ENCODE assay signal across 12 cellular contexts in the genomic region with DNA sequence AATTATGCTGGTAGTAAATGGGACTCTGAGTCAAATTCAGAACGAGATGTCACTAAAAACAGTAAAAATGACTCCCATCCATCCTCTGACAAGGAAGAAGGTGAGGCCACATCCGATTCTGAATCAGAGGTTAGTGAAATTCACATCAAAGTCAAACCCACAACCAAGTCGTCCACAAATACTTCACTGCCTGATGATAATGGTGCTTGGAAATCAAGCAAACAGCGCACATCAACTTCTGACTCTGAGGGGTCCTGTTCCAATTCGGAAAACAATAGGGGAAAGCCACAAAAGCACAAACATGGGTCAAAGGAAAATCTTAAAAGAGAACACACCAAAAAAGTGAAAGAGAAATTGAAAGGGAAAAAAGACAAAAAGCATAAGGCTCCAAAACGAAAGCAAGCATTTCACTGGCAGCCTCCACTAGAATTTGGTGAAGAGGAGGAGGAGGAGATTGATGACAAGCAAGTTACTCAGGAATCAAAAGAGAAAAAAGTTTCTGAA. TPM values are rescaled to one million over a fixed set of nuclear protein-coding genes. Genes with fewer than 3 reads are reported as not detected.
DNase-seq lines count a peak whose midpoint lies in the region; ATAC-seq and TF ChIP-seq lines count a peak whose summit lies in the region.
"Had no signal": no experiment of that assay in that cellular context is flagged by ENCODE, and none has a peak within 500 bp of the region (broad histone marks: within the 10 kb centered on the region; RNA-seq: fewer than 3 reads in every experiment).

No MANE protein-coding gene starts in this region.

- CTCF ChIA-PET in activated naive CD4-positive, alpha-beta T cell treated with anti-CD3 and anti-CD28 coated beads, Interleukin-2, amount 10 ng/mL, durations not matched to agents 7 days and 5 days (lab: Charles Lee), result no interaction called here

- H3K4me3 ChIP-seq in GM06990 (replicated peaks; ENCODE audit: low read depth, low read length), result peak overlapping the region; percentile 47
- no peak overlapping the region for H3K4me3 ChIP-seq in tibial artery

- ATAC-seq in HG02884 (IDR thresholded peaks at IDR 0.05; ENCODE audit: unreplicated experiment), result peak; percentile 48
- ATAC-seq in natural killer cell treated with Interleukin-12 subunit alpha and Interleukin-12 subunit beta and Interleukin-15 and Interleukin-18, amount 100 ng/mL, for 72 hours, result peak; percentile 76 to 86
- ATAC-seq in HG03135 (IDR thresholded peaks at IDR 0.05; ENCODE audit: unreplicated experiment), result no peak

- no peak for TF ChIP-seq CTCF in GM06990 (IDR thresholded peaks at IDR 0.05; ENCODE audit: insufficient read depth, low read length, poor library complexity, severe bottlenecking)
- TF ChIP-seq CTCF in tibial artery (IDR thresholded peaks at IDR 0.05), result no peak

- no peaks in the 10 kb centered on the region for H3K27me3 Mint-ChIP-seq in activated naive CD4-positive, alpha-beta T cell treated with anti-CD3 and anti-CD28 coated beads, Interleukin-2, amount 10 ng/mL, durations not matched to agents 7 days and 5 days
- H3K27me3 Mint-ChIP-seq in natural killer cell treated with Interleukin-12 subunit alpha and Interleukin-12 subunit beta and Interleukin-15 and Interleukin-18, amount 100 ng/mL, for 72 hours, result no peaks in the 10 kb centered on the region
- H3K27me3 Mint-ChIP-seq: activated naive CD4-positive, alpha-beta T cell treated with anti-CD3 and anti-CD28 coated beads, Interleukin-2, amount 50 U/mL, for 24 hours had no signal

- H3K4me1 ChIP-seq in tibial artery, result peaks cover 0 to 7% (median 0%) of the 10 kb centered on the region in 4 donors

- no peak overlapping the region for H3K27ac Mint-ChIP-seq in activated naive CD4-positive, alpha-beta T cell treated with anti-CD3 and anti-CD28 coated beads, Interleukin-2, amount 10 ng/mL, durations not matched to agents 7 days and 5 days
- H3K27ac Mint-ChIP-seq in natural killer cell treated with Interleukin-12 subunit alpha and Interleukin-12 subunit beta and Interleukin-15 and Interleukin-18, amount 100 ng/mL, for 72 hours, result no peak overlapping the region
- H3K27ac Mint-ChIP-seq: activated naive CD4-positive, alpha-beta T cell treated with anti-CD3 and anti-CD28 coated beads, Interleukin-2, amount 50 U/mL, for 24 hours; nephron had no signal

- DNase-seq in GM06990 (ENCODE audit: extremely low read depth, insufficient read length) (no peak), tibial artery (no peak), substantia nigra (lab: John Stamatoyannopoulos, UW) (no peak), NCI-H1092 (lab: John Stamatoyannopoulos, UW) (no peak)
- peak; percentile 62 for DNase-seq in activated naive CD4-positive, alpha-beta T cell treated with anti-CD3 and anti-CD28 coated beads, Interleukin-2, amount 10 ng/mL, durations not matched to agents 7 days and 5 days
- no peak for DNase-seq in natural killer cell treated with Interleukin-12 subunit alpha and Interleukin-12 subunit beta and Interleukin-15 and Interleukin-18, amount 100 ng/mL, for 72 hours (ENCODE audit: low spot score)
- DNase-seq: NCI-H1105 had no signal

- H3K27me3 ChIP-seq in GM06990 (replicated peaks; ENCODE audit: control insufficient read depth, insufficient read depth, low read length) (no peaks in the 10 kb centered on the region), tibial artery (no peaks in the 10 kb centered on the region)

- H3K4me1 Mint-ChIP-seq in activated naive CD4-positive, alpha-beta T cell treated with anti-CD3 and anti-CD28 coated beads, Interleukin-2, amount 10 ng/mL, durations not matched to agents 7 days and 5 days, result peaks cover 20% of the 10 kb centered on the region
- H3K4me1 Mint-ChIP-seq in natural killer cell treated with Interleukin-12 subunit alpha and Interleukin-12 subunit beta and Interleukin-15 and Interleukin-18, amount 100 ng/mL, for 72 hours (ENCODE audit: low read depth in 2 of 2), result peaks cover 11 to 15% of the 10 kb centered on the region in 2 donors
- H3K4me1 Mint-ChIP-seq: nephron had no signal

- no peaks in the 10 kb centered on the region for H3K9me3 ChIP-seq in tibial artery

- no peaks in the 10 kb centered on the region for H3K9me3 Mint-ChIP-seq in activated naive CD4-positive, alpha-beta T cell treated with anti-CD3 and anti-CD28 coated beads, Interleukin-2, amount 10 ng/mL, durations not matched to agents 7 days and 5 days
- no peaks in the 10 kb centered on the region for H3K9me3 Mint-ChIP-seq in natural killer cell treated with Interleukin-12 subunit alpha and Interleukin-12 subunit beta and Interleukin-15 and Interleukin-18, amount 100 ng/mL, for 72 hours
- H3K9me3 Mint-ChIP-seq: activated naive CD4-positive, alpha-beta T cell treated with anti-CD3 and anti-CD28 coated beads, Interleukin-2, amount 50 U/mL, for 24 hours; nephron had no signal

- H3K27ac ChIP-seq in tibial artery, result no peak overlapping the region
- H3K27ac ChIP-seq in substantia nigra (ENCODE audit: low read depth, low read length, poor library complexity, severe bottlenecking), result no peak overlapping the region

- intact Hi-C loops in tibial artery (cut with DNase I; ENCODE audit: low total_unique reads), result no loop called here

- H3K36me3 Mint-ChIP-seq in activated naive CD4-positive, alpha-beta T cell treated with anti-CD3 and anti-CD28 coated beads, Interleukin-2, amount 10 ng/mL, durations not matched to agents 7 days and 5 days, result peaks cover 37% of the 10 kb centered on the region
- peaks cover 21% of the 10 kb centered on the region for H3K36me3 Mint-ChIP-seq in natural killer cell treated with Interleukin-12 subunit alpha and Interleukin-12 subunit beta and Interleukin-15 and Interleukin-18, amount 100 ng/mL, for 72 hours

- H3K36me3 ChIP-seq in GM06990 (ENCODE audit: control insufficient read depth, insufficient read depth, low read length) (peaks cover 16% of the 10 kb centered on the region), tibial artery (peaks cover 83 to 97% (median 88%) of the 10 kb centered on the region in 3 donors)

- no peak overlapping the region for H3K4me3 Mint-ChIP-seq in activated naive CD4-positive, alpha-beta T cell treated with anti-CD3 and anti-CD28 coated beads, Interleukin-2, amount 10 ng/mL, durations not matched to agents 7 days and 5 days
- no peak overlapping the region for H3K4me3 Mint-ChIP-seq in natural killer cell treated with Interleukin-12 subunit alpha and Interleukin-12 subunit beta and Interleukin-15 and Interleukin-18, amount 100 ng/mL, for 72 hours
- H3K4me3 Mint-ChIP-seq: activated naive CD4-positive, alpha-beta T cell treated with anti-CD3 and anti-CD28 coated beads, Interleukin-2, amount 50 U/mL, for 24 hours; nephron had no signal

RNA-seq across cellular contexts. Expression of gene ZBTB47, which starts 15.1 kb away (rescaled TPM):
- total RNA-seq in natural killer cell treated with Interleukin-12 subunit alpha and Interleukin-12 subunit beta and Interleukin-15 and Interleukin-18, amount 100 ng/mL, for 72 hours, result 1 to 10 TPM; 1.9 to 2.7 TPM

RNA-seq across cellular contexts. Expression of gene NKTR, which starts 37.9 kb away (rescaled TPM):
- total RNA-seq in natural killer cell treated with Interleukin-12 subunit alpha and Interleukin-12 subunit beta and Interleukin-15 and Interleukin-18, amount 100 ng/mL, for 72 hours, result 100 to 1,000 TPM in 1 of 2 donors, 10 to 100 TPM in 1; 85.4 to 145 TPM

RNA-seq across cellular contexts. Expression of gene KLHL40, which starts 46.9 kb away (rescaled TPM):
- not detected for total RNA-seq in natural killer cell treated with Interleukin-12 subunit alpha and Interleukin-12 subunit beta and Interleukin-15 and Interleukin-18, amount 100 ng/mL, for 72 hours
- total RNA-seq: T-helper 1 cell treated with Interleukin-12 subunit alpha and Interleukin-12 subunit beta and Interleukin-4 antibody, amounts not matched to agents 30 ng/mL and 1 ng/mL, for 36 hours had no signal

RNA-seq across cellular contexts. Expression of gene SS18L2, which starts 47.7 kb away (rescaled TPM):
- total RNA-seq in natural killer cell treated with Interleukin-12 subunit alpha and Interleukin-12 subunit beta and Interleukin-15 and Interleukin-18, amount 100 ng/mL, for 72 hours, result 10 to 100 TPM; 48.5 to 51.5 TPM

RNA-seq across cellular contexts. Expression of gene SEC22C, which starts 56.6 kb away (rescaled TPM):
- total RNA-seq in natural killer cell treated with Interleukin-12 subunit alpha and Interleukin-12 subunit beta and Interleukin-15 and Interleukin-18, amount 100 ng/mL, for 72 hours, result 10 to 100 TPM; 47.1 to 49.7 TPM
